Comparison of ENCODE assay signal across 1 cellular context in the genomic region with DNA sequence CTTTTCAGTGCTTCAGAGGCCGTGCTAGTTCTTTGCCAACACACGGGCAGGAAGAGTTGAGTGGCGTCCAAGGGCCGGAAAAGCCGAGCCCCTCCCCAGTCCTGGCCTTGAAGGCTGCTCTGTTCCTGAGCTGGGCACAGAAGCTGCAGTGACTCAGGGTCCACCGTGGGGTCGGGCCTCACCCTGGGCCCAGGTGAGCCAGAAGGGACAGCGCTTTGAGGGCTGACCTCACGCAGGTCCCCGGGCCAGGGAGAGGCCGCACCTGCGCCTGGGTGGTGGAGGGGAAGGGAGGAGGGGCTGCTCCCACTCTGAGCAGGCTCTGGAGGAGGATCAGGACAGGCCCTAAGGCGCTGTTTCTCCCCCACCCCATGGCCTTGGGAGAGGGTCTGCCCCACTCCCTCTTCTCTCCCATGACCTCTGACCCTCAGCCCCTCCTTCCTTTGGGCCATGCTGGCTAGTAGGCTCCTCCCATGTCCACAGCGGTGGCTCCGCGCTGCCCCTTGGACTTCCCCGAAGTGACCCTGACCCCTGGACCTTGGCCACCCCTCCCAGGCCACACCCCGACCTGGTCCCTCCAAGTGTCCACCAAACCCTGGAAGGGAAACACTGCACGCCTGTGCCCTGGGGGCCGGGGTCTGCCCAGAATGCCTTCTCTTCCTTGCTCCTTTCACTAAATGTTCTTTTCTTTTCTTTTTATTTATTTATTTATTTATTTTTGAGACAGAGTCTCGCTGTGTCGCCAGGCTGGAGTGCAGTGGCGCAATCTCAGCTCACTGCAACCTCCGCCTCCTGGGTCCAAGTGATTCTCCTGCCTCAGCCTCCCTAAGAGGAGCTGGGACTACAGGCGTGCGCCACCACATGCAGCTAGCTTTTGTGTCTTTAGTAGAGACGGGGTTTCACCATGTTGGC.
TF ChIP-seq lines count a peak whose summit lies in the region.

No MANE protein-coding gene starts in this region.

TF ChIP-seq in HepG2, 621 proteins besides CTCF, POLR2A, EP300 and RAD21 (continued from another document and continues in another):
- TF ChIP-seq, protein P1, sequence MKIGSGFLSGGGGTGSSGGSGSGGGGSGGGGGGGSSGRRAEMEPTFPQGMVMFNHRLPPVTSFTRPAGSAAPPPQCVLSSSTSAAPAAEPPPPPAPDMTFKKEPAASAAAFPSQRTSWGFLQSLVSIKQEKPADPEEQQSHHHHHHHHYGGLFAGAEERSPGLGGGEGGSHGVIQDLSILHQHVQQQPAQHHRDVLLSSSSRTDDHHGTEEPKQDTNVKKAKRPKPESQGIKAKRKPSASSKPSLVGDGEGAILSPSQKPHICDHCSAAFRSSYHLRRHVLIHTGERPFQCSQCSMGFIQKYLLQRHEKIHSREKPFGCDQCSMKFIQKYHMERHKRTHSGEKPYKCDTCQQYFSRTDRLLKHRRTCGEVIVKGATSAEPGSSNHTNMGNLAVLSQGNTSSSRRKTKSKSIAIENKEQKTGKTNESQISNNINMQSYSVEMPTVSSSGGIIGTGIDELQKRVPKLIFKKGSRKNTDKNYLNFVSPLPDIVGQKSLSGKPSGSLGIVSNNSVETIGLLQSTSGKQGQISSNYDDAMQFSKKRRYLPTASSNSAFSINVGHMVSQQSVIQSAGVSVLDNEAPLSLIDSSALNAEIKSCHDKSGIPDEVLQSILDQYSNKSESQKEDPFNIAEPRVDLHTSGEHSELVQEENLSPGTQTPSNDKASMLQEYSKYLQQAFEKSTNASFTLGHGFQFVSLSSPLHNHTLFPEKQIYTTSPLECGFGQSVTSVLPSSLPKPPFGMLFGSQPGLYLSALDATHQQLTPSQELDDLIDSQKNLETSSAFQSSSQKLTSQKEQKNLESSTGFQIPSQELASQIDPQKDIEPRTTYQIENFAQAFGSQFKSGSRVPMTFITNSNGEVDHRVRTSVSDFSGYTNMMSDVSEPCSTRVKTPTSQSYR (CRISPR knock-in tag; IDR thresholded peaks at IDR 0.05; ENCODE audit: borderline replicate concordance): peak; percentile 41; the same call in 1 of the 2 replicates
- TF ChIP-seq YY1 (IDR thresholded peaks at IDR 0.05; ENCODE audit: insufficient read depth, insufficient replicate concordance, low read depth, low read length): no peak
- TF ChIP-seq, protein P2, sequence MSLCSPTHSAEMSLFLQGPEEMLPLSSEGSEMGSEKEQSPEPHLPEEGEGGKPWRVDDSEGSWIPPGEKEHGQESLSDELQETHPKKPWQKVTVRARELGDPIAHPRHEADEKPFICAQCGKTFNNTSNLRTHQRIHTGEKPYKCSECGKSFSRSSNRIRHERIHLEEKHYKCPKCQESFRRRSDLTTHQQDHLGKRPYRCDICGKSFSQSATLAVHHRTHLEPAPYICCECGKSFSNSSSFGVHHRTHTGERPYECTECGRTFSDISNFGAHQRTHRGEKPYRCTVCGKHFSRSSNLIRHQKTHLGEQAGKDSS (CRISPR knock-in tag; IDR thresholded peaks at IDR 0.05; ENCODE audit: borderline replicate concordance, low read depth): peak; percentile 70; the same call in 1 of the 2 replicates
- no peak for TF ChIP-seq ZNF563 (CRISPR knock-in tag; IDR thresholded peaks at IDR 0.05)
- TF ChIP-seq DPF2 (CRISPR knock-in tag; IDR thresholded peaks at IDR 0.05; ENCODE audit: borderline replicate concordance, low read depth): no peak; the same call in 1 of the 2 replicates
- TF ChIP-seq AGO1 (IDR thresholded peaks at IDR 0.05; ENCODE audit: low read depth, low read length, poor library complexity, severe bottlenecking): no peak
- TF ChIP-seq, protein P3, sequence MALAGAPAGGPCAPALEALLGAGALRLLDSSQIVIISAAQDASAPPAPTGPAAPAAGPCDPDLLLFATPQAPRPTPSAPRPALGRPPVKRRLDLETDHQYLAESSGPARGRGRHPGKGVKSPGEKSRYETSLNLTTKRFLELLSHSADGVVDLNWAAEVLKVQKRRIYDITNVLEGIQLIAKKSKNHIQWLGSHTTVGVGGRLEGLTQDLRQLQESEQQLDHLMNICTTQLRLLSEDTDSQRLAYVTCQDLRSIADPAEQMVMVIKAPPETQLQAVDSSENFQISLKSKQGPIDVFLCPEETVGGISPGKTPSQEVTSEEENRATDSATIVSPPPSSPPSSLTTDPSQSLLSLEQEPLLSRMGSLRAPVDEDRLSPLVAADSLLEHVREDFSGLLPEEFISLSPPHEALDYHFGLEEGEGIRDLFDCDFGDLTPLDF (CRISPR knock-in tag; IDR thresholded peaks at IDR 0.05): no peak
- TF ChIP-seq ARNT (IDR thresholded peaks at IDR 0.05): no peak
- no peak for TF ChIP-seq ZNF235 (CRISPR knock-in tag; IDR thresholded peaks at IDR 0.05; ENCODE audit: borderline replicate concordance)
- no peak for TF ChIP-seq ZNF780A (CRISPR knock-in tag; IDR thresholded peaks at IDR 0.05)
- no peak for TF ChIP-seq MED8 (CRISPR knock-in tag; IDR thresholded peaks at IDR 0.05; ENCODE audit: insufficient replicate concordance)
- no peak for TF ChIP-seq FOXP1 (IDR thresholded peaks at IDR 0.05)
- TF ChIP-seq FOXP1 (CRISPR knock-in tag; IDR thresholded peaks at IDR 0.05): peak; percentile 35; the same call in 1 of the 2 replicates
- TF ChIP-seq, protein P4, sequence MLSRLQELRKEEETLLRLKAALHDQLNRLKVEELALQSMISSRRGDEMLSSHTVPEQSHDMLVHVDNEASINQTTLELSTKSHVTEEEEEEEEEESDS (CRISPR knock-in tag; IDR thresholded peaks at IDR 0.05; ENCODE audit: borderline replicate concordance): no peak
- TF ChIP-seq, protein P5, sequence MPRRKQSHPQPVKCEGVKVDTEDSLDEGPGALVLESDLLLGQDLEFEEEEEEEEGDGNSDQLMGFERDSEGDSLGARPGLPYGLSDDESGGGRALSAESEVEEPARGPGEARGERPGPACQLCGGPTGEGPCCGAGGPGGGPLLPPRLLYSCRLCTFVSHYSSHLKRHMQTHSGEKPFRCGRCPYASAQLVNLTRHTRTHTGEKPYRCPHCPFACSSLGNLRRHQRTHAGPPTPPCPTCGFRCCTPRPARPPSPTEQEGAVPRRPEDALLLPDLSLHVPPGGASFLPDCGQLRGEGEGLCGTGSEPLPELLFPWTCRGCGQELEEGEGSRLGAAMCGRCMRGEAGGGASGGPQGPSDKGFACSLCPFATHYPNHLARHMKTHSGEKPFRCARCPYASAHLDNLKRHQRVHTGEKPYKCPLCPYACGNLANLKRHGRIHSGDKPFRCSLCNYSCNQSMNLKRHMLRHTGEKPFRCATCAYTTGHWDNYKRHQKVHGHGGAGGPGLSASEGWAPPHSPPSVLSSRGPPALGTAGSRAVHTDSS (CRISPR knock-in tag; conservative IDR thresholded peaks at IDR 0.05): no peak
- TF ChIP-seq, protein P6, sequence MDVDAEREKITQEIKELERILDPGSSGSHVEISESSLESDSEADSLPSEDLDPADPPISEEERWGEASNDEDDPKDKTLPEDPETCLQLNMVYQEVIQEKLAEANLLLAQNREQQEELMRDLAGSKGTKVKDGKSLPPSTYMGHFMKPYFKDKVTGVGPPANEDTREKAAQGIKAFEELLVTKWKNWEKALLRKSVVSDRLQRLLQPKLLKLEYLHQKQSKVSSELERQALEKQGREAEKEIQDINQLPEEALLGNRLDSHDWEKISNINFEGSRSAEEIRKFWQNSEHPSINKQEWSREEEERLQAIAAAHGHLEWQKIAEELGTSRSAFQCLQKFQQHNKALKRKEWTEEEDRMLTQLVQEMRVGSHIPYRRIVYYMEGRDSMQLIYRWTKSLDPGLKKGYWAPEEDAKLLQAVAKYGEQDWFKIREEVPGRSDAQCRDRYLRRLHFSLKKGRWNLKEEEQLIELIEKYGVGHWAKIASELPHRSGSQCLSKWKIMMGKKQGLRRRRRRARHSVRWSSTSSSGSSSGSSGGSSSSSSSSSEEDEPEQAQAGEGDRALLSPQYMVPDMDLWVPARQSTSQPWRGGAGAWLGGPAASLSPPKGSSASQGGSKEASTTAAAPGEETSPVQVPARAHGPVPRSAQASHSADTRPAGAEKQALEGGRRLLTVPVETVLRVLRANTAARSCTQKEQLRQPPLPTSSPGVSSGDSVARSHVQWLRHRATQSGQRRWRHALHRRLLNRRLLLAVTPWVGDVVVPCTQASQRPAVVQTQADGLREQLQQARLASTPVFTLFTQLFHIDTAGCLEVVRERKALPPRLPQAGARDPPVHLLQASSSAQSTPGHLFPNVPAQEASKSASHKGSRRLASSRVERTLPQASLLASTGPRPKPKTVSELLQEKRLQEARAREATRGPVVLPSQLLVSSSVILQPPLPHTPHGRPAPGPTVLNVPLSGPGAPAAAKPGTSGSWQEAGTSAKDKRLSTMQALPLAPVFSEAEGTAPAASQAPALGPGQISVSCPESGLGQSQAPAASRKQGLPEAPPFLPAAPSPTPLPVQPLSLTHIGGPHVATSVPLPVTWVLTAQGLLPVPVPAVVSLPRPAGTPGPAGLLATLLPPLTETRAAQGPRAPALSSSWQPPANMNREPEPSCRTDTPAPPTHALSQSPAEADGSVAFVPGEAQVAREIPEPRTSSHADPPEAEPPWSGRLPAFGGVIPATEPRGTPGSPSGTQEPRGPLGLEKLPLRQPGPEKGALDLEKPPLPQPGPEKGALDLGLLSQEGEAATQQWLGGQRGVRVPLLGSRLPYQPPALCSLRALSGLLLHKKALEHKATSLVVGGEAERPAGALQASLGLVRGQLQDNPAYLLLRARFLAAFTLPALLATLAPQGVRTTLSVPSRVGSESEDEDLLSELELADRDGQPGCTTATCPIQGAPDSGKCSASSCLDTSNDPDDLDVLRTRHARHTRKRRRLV (CRISPR knock-in tag; IDR thresholded peaks at IDR 0.05): no peak
- no peak; the same call in 1 of the 2 replicates for TF ChIP-seq ZC3H4 (CRISPR knock-in tag; IDR thresholded peaks at IDR 0.05; ENCODE audit: borderline replicate concordance)
- no peak for TF ChIP-seq FOSL1 (CRISPR knock-in tag; IDR thresholded peaks at IDR 0.05; ENCODE audit: borderline replicate concordance)
- TF ChIP-seq ZNF713 (CRISPR knock-in tag; IDR thresholded peaks at IDR 0.05): no peak
- TF ChIP-seq, protein P7, sequence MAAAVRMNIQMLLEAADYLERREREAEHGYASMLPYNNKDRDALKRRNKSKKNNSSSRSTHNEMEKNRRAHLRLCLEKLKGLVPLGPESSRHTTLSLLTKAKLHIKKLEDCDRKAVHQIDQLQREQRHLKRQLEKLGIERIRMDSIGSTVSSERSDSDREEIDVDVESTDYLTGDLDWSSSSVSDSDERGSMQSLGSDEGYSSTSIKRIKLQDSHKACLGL (CRISPR knock-in tag; IDR thresholded peaks at IDR 0.05): no peak
- TF ChIP-seq ZNF431 (CRISPR knock-in tag; IDR thresholded peaks at IDR 0.05; ENCODE audit: borderline replicate concordance, low read depth): no peak
- TF ChIP-seq NR2F1 (CRISPR knock-in tag; IDR thresholded peaks at IDR 0.05): peak; percentile 83 to 92; a peak in 3 of 4 replicates
- no peak for TF ChIP-seq MTA3 (CRISPR knock-in tag; IDR thresholded peaks at IDR 0.05)
- no peak for TF ChIP-seq KAT2B (IDR thresholded peaks at IDR 0.05; ENCODE audit: borderline replicate concordance, low read depth, low read length)
- TF ChIP-seq ATF1 (CRISPR knock-in tag; IDR thresholded peaks at IDR 0.05): no peak
- no peak for TF ChIP-seq PRMT3 (CRISPR knock-in tag; IDR thresholded peaks at IDR 0.05; ENCODE audit: borderline replicate concordance, low read depth)
- no peak for TF ChIP-seq TP53 (CRISPR knock-in tag; conservative IDR thresholded peaks at IDR 0.05)
- TF ChIP-seq, protein P8, sequence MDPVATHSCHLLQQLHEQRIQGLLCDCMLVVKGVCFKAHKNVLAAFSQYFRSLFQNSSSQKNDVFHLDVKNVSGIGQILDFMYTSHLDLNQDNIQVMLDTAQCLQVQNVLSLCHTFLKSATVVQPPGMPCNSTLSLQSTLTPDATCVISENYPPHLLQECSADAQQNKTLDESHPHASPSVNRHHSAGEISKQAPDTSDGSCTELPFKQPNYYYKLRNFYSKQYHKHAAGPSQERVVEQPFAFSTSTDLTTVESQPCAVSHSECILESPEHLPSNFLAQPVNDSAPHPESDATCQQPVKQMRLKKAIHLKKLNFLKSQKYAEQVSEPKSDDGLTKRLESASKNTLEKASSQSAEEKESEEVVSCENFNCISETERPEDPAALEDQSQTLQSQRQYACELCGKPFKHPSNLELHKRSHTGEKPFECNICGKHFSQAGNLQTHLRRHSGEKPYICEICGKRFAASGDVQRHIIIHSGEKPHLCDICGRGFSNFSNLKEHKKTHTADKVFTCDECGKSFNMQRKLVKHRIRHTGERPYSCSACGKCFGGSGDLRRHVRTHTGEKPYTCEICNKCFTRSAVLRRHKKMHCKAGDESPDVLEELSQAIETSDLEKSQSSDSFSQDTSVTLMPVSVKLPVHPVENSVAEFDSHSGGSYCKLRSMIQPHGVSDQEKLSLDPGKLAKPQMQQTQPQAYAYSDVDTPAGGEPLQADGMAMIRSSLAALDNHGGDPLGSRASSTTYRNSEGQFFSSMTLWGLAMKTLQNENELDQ (CRISPR knock-in tag; IDR thresholded peaks at IDR 0.05; ENCODE audit: borderline replicate concordance): no peak
- no peak for TF ChIP-seq ZNF225 (CRISPR knock-in tag; IDR thresholded peaks at IDR 0.05)
- TF ChIP-seq SRSF4 (IDR thresholded peaks at IDR 0.05; ENCODE audit: low read depth, low read length, poor library complexity, severe bottlenecking): no peak
- TF ChIP-seq ZNF17 (CRISPR knock-in tag; IDR thresholded peaks at IDR 0.05): no peak
- TF ChIP-seq, protein P9, sequence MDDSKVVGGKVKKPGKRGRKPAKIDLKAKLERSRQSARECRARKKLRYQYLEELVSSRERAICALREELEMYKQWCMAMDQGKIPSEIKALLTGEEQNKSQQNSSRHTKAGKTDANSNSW (CRISPR knock-in tag; IDR thresholded peaks at IDR 0.05; ENCODE audit: borderline replicate concordance): peak; percentile 33; the same call in 1 of the 2 replicates
- TF ChIP-seq ZNF264 (CRISPR knock-in tag; IDR thresholded peaks at IDR 0.05): no peak
- peak; percentile 74 for TF ChIP-seq MED1 (CRISPR knock-in tag; IDR thresholded peaks at IDR 0.05)
- TF ChIP-seq ZNF749 (CRISPR knock-in tag; IDR thresholded peaks at IDR 0.05; ENCODE audit: borderline replicate concordance): no peak
- no peak for TF ChIP-seq SETDB1 (CRISPR knock-in tag; IDR thresholded peaks at IDR 0.05; ENCODE audit: borderline replicate concordance)
- no peak for TF ChIP-seq ZNF557 (CRISPR knock-in tag; IDR thresholded peaks at IDR 0.05)
- no peak for TF ChIP-seq ZNF34 (CRISPR knock-in tag; IDR thresholded peaks at IDR 0.05; ENCODE audit: borderline replicate concordance)
- TF ChIP-seq, protein P10, sequence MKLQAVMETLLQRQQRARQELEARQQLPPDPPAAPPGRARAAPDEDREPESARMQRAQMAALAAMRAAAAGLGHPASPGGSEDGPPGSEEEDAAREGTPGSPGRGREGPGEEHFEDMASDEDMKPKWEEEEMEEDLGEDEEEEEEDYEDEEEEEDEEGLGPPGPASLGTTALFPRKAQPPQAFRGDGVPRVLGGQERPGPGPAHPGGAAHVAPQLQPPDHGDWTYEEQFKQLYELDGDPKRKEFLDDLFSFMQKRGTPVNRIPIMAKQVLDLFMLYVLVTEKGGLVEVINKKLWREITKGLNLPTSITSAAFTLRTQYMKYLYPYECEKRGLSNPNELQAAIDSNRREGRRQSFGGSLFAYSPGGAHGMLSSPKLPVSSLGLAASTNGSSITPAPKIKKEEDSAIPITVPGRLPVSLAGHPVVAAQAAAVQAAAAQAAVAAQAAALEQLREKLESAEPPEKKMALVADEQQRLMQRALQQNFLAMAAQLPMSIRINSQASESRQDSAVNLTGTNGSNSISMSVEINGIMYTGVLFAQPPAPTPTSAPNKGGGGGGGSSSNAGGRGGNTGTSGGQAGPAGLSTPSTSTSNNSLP (IDR thresholded peaks at IDR 0.05; ENCODE audit: low read depth, low read length): no peak
- TF ChIP-seq ZKSCAN8 (CRISPR knock-in tag; IDR thresholded peaks at IDR 0.05; ENCODE audit: borderline replicate concordance): no peak
